In the genomic region with DNA sequence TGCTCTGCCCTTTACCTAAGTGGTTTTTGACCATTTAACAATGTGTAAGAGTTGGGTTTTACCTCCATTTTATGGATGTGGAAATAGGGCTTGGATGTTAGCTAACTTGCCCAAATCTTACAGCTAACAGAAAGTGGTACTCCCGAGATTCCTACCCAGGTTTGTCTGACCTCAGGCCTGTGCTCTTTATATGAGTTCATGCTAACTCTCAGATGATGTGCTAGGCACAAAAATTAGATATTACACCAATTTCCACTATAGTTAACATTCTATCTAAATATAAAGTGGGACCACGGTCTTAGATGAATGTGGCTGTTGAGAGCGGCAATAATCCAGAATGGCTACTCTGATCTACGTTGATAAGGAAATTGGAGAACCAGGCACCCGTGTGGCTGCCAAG, we compare ENCODE assay signal across 22 cellular contexts. TPM values are rescaled to one million over a fixed set of nuclear protein-coding genes. Genes with fewer than 3 reads are reported as not detected.
"Had no signal": no experiment of that assay in that cellular context is flagged by ENCODE, and none has a peak within 500 bp of the region (broad histone marks: within the 10 kb centered on the region; RNA-seq: fewer than 3 reads in every experiment).

A gene (plus strand): TSS at position 301 of the 400 bp plus-strand sequence. CDS start 37 bp downstream, at position 338.

- H3K27me3 ChIP-seq: SJSA1 had no signal

- H3K36me3 ChIP-seq: SJSA1 had no signal

- H3K4me3 ChIP-seq: SJSA1, SK-N-MC had no signal

- H3K4me2 ChIP-seq: KMS-11 had no signal

- H3K9me3 ChIP-seq: SJSA1 had no signal

- H3K27ac ChIP-seq: KMS-11, SJSA1, SK-N-MC had no signal

- H3K9ac ChIP-seq: KMS-11 had no signal

- H3K4me1 ChIP-seq: SJSA1 had no signal

- DNase-seq: IMR-90, MV-4-11, NCI-H1048, NCI-H1105, NCI-H1436 treated with DMSO at 0.1 percent for 48 hours, NCI-H1694, NCI-H187 treated with DMSO at 0.1 percent for 48 hours, NCI-H2029 treated with DMSO at 0.1 percent for 48 hours, NCI-H2227 treated with DMSO at 0.1 percent for 48 hours, NCI-H446, NCI-H510A, NCI-H69, NCI-H774, Right ventricle myocardium superior, RPMI8226, SIG-M5 had no signal

RNA-seq across cellular contexts. Expression of the gene that starts here (rescaled TPM):
- total RNA-seq: HT-29, IMR-90, LHCN-M2, MCF 10A, SJSA1 had no signal
- polyA plus RNA-seq: IMR-90 had no signal
